Comparison of ENCODE assay signal across 31 cellular contexts in the genomic region with DNA sequence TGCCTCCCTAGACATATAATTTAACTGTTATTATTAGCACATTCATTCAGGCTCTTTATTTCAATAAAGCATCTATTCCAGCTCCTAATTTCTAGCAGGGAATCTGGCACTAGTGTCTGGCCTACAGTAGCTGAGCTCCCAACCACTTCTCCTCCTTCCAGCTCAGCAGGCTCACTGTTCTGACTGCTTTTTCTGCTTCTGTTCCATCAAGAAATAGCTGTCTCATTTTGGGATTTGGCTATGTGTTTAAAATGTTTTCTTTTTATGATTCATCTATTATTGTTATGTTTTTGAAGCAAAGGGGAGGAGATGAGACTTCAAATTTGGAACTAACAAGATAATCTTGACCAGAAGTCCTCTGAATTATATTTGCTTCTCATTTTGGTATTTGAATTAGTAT.
A peak's percentile ranks its signal among the peaks of the same experiment; 100 is the strongest.
DNase-seq lines count a peak whose midpoint lies in the region; ATAC-seq, FAIRE-seq and TF ChIP-seq lines count a peak whose summit lies in the region.
"Had no signal": no experiment of that assay in that cellular context is flagged by ENCODE, and none has a peak within 500 bp of the region (broad histone marks: within the 10 kb centered on the region; RNA-seq: fewer than 3 reads in every experiment).

No MANE protein-coding gene starts in this region.

- H3K27me3 ChIP-seq in Karpas-422 (ENCODE audit: low read length) (no peaks in the 10 kb centered on the region), skeletal muscle satellite cell (ENCODE audit: control insufficient read depth, insufficient read depth, low read length) (no peaks in the 10 kb centered on the region), lower lobe of right lung (ENCODE audit: low read depth) (no peaks in the 10 kb centered on the region)
- H3K27me3 ChIP-seq: gastrocnemius medialis, upper lobe of left lung had no signal

- H3K4me3 ChIP-seq in Karpas-422 (ENCODE audit: low read length): no peak overlapping the region
- H3K4me3 ChIP-seq in skeletal muscle satellite cell (ENCODE audit: low read length): no peak overlapping the region
- no peak overlapping the region for H3K4me3 ChIP-seq in lower lobe of right lung
- H3K4me3 ChIP-seq: BLaER1 treated with 17β-estradiol and CSF1 and Interleukin-3, amounts not matched to agents 10 nM and 100 nM; gastrocnemius medialis; lung; mucosa of descending colon; upper lobe of left lung had no signal

- H3K4me1 ChIP-seq in Karpas-422 (ENCODE audit: low read length): no peaks in the 10 kb centered on the region
- H3K4me1 ChIP-seq in skeletal muscle satellite cell (ENCODE audit: control insufficient read depth, insufficient read depth, low read length): peaks cover 20% of the 10 kb centered on the region
- no peaks in the 10 kb centered on the region for H3K4me1 ChIP-seq in lower lobe of right lung
- H3K4me1 ChIP-seq: gastrocnemius medialis, upper lobe of left lung had no signal

- H3K27ac ChIP-seq in Karpas-422 (ENCODE audit: low read length): no peak overlapping the region
- H3K27ac ChIP-seq in lower lobe of right lung: no peak overlapping the region
- H3K27ac ChIP-seq: BLaER1 treated with 17β-estradiol and CSF1 and Interleukin-3, amounts not matched to agents 10 nM and 100 nM; gastrocnemius medialis; HL-60; RWPE1; upper lobe of left lung had no signal

- ATAC-seq in lower lobe of right lung: no peak
- no peak for ATAC-seq in GM21447 (IDR thresholded peaks at IDR 0.05; ENCODE audit: unreplicated experiment)
- ATAC-seq: esophagus mucosa, gastrocnemius medialis, mucosa of descending colon, natural killer cell had no signal

- no peak overlapping the region for H2AFZ ChIP-seq in Karpas-422 (ENCODE audit: low read length)

- no peaks in the 10 kb centered on the region for H3K36me3 ChIP-seq in Karpas-422 (ENCODE audit: insufficient read depth, low read length)
- H3K36me3 ChIP-seq in skeletal muscle satellite cell (ENCODE audit: insufficient read depth, low read length): no peaks in the 10 kb centered on the region
- H3K36me3 ChIP-seq in lower lobe of right lung: no peaks in the 10 kb centered on the region
- H3K36me3 ChIP-seq: upper lobe of left lung had no signal

- H3K9me3 ChIP-seq in Karpas-422 (ENCODE audit: low read length) (no peaks in the 10 kb centered on the region), skeletal muscle satellite cell (replicated peaks; ENCODE audit: low read length) (no peaks in the 10 kb centered on the region), lower lobe of right lung (no peaks in the 10 kb centered on the region)
- H3K9me3 ChIP-seq: BLaER1 treated with 17β-estradiol and CSF1 and Interleukin-3, amounts not matched to agents 10 nM and 100 nM; gastrocnemius medialis; mucosa of descending colon; upper lobe of left lung had no signal

- intact Hi-C loops in lower lobe of right lung (cut with DNase I): no loop called here

- H3K79me2 ChIP-seq in Karpas-422 (ENCODE audit: low read length): no peaks in the 10 kb centered on the region

- TF ChIP-seq CTCF in lower lobe of right lung (IDR thresholded peaks at IDR 0.05): no peak

- no peaks in the 10 kb centered on the region for H4K20me1 ChIP-seq in Karpas-422 (ENCODE audit: insufficient read depth, low read depth, low read length)

- FAIRE-seq in endometrium (lab: Jason Lieb, UNC): peak; percentile 26
- FAIRE-seq: H1 had no signal

- H3K4me2 ChIP-seq in Karpas-422 (ENCODE audit: low read depth, low read length, poor library complexity, severe bottlenecking): no peak overlapping the region
- H3K4me2 ChIP-seq in skeletal muscle satellite cell (ENCODE audit: low read length): peak overlapping the region; percentile 20
- H3K4me2 ChIP-seq: BLaER1 treated with 17β-estradiol and CSF1 and Interleukin-3, amounts not matched to agents 10 nM and 100 nM had no signal

- H3K9ac ChIP-seq in Karpas-422 (ENCODE audit: low read length) (no peak overlapping the region), skeletal muscle satellite cell (ENCODE audit: low read depth, low read length) (peak overlapping the region; percentile 16)
- H3K9ac ChIP-seq: BLaER1 treated with 17β-estradiol and CSF1 and Interleukin-3, amounts not matched to agents 10 nM and 100 nM had no signal

- no peaks in the 10 kb centered on the region for H3K9me2 ChIP-seq in Karpas-422 (replicated peaks; ENCODE audit: insufficient read depth, low read length)

- peak; percentile 9 for DNase-seq in Karpas-422
- peak; percentile 90 for DNase-seq in NCI-H69 (lab: John Stamatoyannopoulos, UW)
- no peak for DNase-seq in lower lobe of right lung
- DNase-seq in hypothalamus (lab: John Stamatoyannopoulos, UW): no peak
- DNase-seq: activated B cell treated with CpG ODN at 0.5 μM for 24 hours; activated CD4-positive, alpha-beta T cell treated with anti-CD3 and anti-CD28 coated beads, Interleukin-2, amount 10 ng/mL, durations not matched to agents 7 days and 5 days; activated effector memory CD4-positive, alpha-beta T cell treated with Interleukin-2 at 50 U/mL for 16 hours; activated T-cell treated with anti-CD3 and anti-CD28 coated beads, Interleukin-2, amount 50 U/mL, for 1 hour; aorta; DMS79; endodermal cell; gastrocnemius medialis; KG1; kidney glomerular epithelial cell; mucosa of descending colon; natural killer cell; NCI-H1436; NCI-H446 treated with DMSO at 0.1 percent for 48 hours; nucleus accumbens; stimulated activated CD4-positive, alpha-beta T cell treated with anti-CD3 and anti-CD28 coated beads, Interleukin-15, amount 100 ng/mL, for 24 hours; stimulated activated CD4-positive, alpha-beta T cell treated with anti-CD3 and anti-CD28 coated beads, Interleukin-4, amount 100 ng/mL, for 4 hours; upper lobe of left lung had no signal

Comparison
In these comparisons a context has a peak if more than half of its experiments do, and no peak if none do; other contexts are left out.
1. DNase-seq: peak in Karpas-422 (single experiment) and NCI-H69 (single experiment); none in lower lobe of right lung (single experiment) and hypothalamus (0 of 51).